In genomic region chr17:41874293-41874670, GRCh38 we compare ENCODE assay signal across 1 cellular context.
TF ChIP-seq lines count a peak whose summit lies in the region.

No MANE protein-coding gene starts in this region.

TF ChIP-seq in HEK293, 187 proteins besides CTCF, POLR2A, EP300 and RAD21:
- TF ChIP-seq ZNF121 (tag by site-specific recombination; IDR thresholded peaks at IDR 0.05): peak; percentile 37; the same call in 1 of the 2 replicates
